In the genomic region with DNA sequence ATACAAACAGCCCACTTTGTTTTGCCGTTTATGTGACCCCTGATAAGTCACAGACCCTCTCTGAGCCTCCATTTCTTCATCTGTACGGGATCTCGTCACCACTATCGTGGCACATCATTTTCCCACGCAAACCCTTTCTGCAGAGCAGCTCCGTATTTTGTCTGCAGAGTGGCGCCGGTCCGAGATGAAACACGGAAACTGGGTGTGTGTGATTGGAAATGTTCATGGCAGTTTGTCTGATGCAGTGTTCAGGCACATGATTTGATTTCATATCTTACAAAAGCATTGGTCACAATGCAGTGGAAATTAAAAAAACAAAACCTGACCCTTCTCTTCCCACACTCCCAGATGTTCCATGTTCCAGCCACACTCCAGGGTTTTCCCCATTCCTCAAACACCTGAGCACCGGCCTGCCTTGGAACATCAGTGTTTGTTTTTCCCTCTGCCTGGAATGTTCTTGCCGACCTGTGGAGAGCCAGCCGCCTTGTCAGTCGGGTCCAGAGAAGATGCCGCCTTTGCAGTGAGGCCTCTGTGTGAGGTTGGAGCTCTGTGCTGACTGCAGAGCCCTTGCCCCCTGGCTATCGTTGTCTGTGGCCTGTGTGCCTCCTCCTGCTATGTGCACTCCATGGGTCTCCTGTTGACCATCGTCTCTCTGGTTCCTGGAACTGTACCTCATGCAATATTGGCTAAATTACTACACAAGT, we compare ENCODE assay signal across 12 cellular contexts.
"Had no signal": no experiment of that assay in that cellular context is flagged by ENCODE, and none has a peak within 500 bp of the region (broad histone marks: within the 10 kb centered on the region; RNA-seq: fewer than 3 reads in every experiment).

No MANE protein-coding gene starts in this region.

- DNase-seq: activated CD4-positive, alpha-beta T cell treated with anti-CD3 and anti-CD28 coated beads for 1 hour; activated CD4-positive, alpha-beta T cell treated with anti-CD3 and anti-CD28 coated beads, Interleukin-2, amount 50 U/mL, for 48 hours; activated T-cell treated with anti-CD3 and anti-CD28 coated beads, Interleukin-2, amount 50 U/mL, for 48 hours; caudate nucleus; hippocampal formation; nephron progenitor cell; retina; T-helper 9 cell; trophoblast cell had no signal

- ATAC-seq: stimulated activated memory B cell treated with anti-CD40 and anti-IgM and Interleukin-4, amounts not matched to agents 10 μg/mL and 1 μg/mL and 100 μg/mL, for 72 hours had no signal

- H3K27ac ChIP-seq: parathyroid adenoma, skin epidermis had no signal

- H3K4me3 ChIP-seq: skin epidermis had no signal

- H3K4me1 ChIP-seq: parathyroid adenoma had no signal
